Comparison of ENCODE assay signal across 12 cellular contexts in the genomic region with DNA sequence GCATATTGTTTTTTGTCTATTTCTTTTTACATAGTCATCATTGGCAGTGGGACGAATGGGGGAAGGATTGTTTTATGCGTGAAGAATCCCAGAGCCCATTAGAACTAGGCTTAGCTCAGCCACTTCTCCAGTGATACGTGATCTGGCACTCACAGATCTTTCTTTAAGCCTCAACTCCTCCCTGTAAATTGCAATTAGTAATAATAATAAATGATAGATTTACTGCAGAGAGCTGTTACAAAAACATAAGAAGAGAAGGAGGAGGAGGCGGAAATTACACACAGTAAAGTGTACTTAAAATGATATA.
DNase-seq lines count a peak whose midpoint lies in the region; ATAC-seq and TF ChIP-seq lines count a peak whose summit lies in the region.
"Had no signal": no experiment of that assay in that cellular context is flagged by ENCODE, and none has a peak within 500 bp of the region (broad histone marks: within the 10 kb centered on the region; RNA-seq: fewer than 3 reads in every experiment).

No MANE protein-coding gene starts in this region.

- no peak overlapping the region for H3K27ac Mint-ChIP-seq in osteocyte (ENCODE audit: unreplicated experiment)
- H3K27ac Mint-ChIP-seq in activated naive CD4-positive, alpha-beta T cell treated with anti-CD3 and anti-CD28 coated beads for 36 hours, result no peak overlapping the region
- no peak overlapping the region for H3K27ac Mint-ChIP-seq in effector memory CD8-positive, alpha-beta T cell
- H3K27ac Mint-ChIP-seq: activated naive CD4-positive, alpha-beta T cell treated with anti-CD3 and anti-CD28 coated beads, Interleukin-2, amount 50 U/mL, for 72 hours; CD4-positive, CD25-positive, alpha-beta regulatory T cell; H9; T-helper 1 cell treated with Interleukin-12 subunit alpha and Interleukin-12 subunit beta and Interleukin-4 antibody, amounts not matched to agents 30 μg/mL and 1 μg/mL, for 36 hours had no signal

- no peak overlapping the region for H3K4me3 Mint-ChIP-seq in osteocyte (ENCODE audit: unreplicated experiment)
- H3K4me3 Mint-ChIP-seq in activated naive CD4-positive, alpha-beta T cell treated with anti-CD3 and anti-CD28 coated beads for 36 hours, result no peak overlapping the region
- no peak overlapping the region for H3K4me3 Mint-ChIP-seq in effector memory CD8-positive, alpha-beta T cell
- H3K4me3 Mint-ChIP-seq: CD4-positive, CD25-positive, alpha-beta regulatory T cell; H9; T-helper 1 cell treated with Interleukin-12 subunit alpha and Interleukin-12 subunit beta and Interleukin-4 antibody, amounts not matched to agents 30 μg/mL and 1 μg/mL, for 36 hours had no signal

- H3K9me3 Mint-ChIP-seq in osteocyte (ENCODE audit: unreplicated experiment), result no peaks in the 10 kb centered on the region
- no peaks in the 10 kb centered on the region for H3K9me3 Mint-ChIP-seq in activated naive CD4-positive, alpha-beta T cell treated with anti-CD3 and anti-CD28 coated beads for 36 hours
- peaks cover 0 to 2% of the 10 kb centered on the region in 2 donors for H3K9me3 Mint-ChIP-seq in effector memory CD8-positive, alpha-beta T cell
- H3K9me3 Mint-ChIP-seq: H9; T-helper 1 cell treated with Interleukin-12 subunit alpha and Interleukin-12 subunit beta and Interleukin-4 antibody, amounts not matched to agents 30 μg/mL and 1 μg/mL, for 36 hours had no signal

- intact Hi-C loops in activated naive CD4-positive, alpha-beta T cell treated with anti-CD3 and anti-CD28 coated beads for 36 hours (cut with micrococcal nuclease), result loop anchor here (1.0 to 10.0 kb wide), 4 partner anchors 260 to 1456 kb away; no protein-coding TSS in a partner anchor

- TF ChIP-seq CTCF in osteocyte (IDR thresholded peaks at IDR 0.05), result peak; percentile 13

- no peaks in the 10 kb centered on the region for H3K4me1 Mint-ChIP-seq in osteocyte (ENCODE audit: unreplicated experiment)
- H3K4me1 Mint-ChIP-seq in activated naive CD4-positive, alpha-beta T cell treated with anti-CD3 and anti-CD28 coated beads for 36 hours (ENCODE audit: low read depth), result no peaks in the 10 kb centered on the region
- no peaks in the 10 kb centered on the region for H3K4me1 Mint-ChIP-seq in effector memory CD8-positive, alpha-beta T cell (ENCODE audit: low read depth in 2 of 2)
- H3K4me1 Mint-ChIP-seq: CD4-positive, CD25-positive, alpha-beta regulatory T cell had no signal

- CTCF ChIA-PET in activated naive CD4-positive, alpha-beta T cell treated with anti-CD3 and anti-CD28 coated beads for 36 hours (lab: Charles Lee), result interaction anchor here (1.0 to 1.8 kb wide), 6 partner anchors 10 to 1632 kb away, joined by 3 to 10 read pairs (median 4); no protein-coding TSS in a partner anchor

- no peak for DNase-seq in osteocyte (ENCODE audit: extremely low spot score, unreplicated experiment)
- DNase-seq in activated naive CD4-positive, alpha-beta T cell treated with anti-CD3 and anti-CD28 coated beads for 36 hours, result no peak
- no peak for DNase-seq in effector memory CD8-positive, alpha-beta T cell

- no peaks in the 10 kb centered on the region for H3K36me3 Mint-ChIP-seq in osteocyte (ENCODE audit: unreplicated experiment)
- H3K36me3 Mint-ChIP-seq in activated naive CD4-positive, alpha-beta T cell treated with anti-CD3 and anti-CD28 coated beads for 36 hours (ENCODE audit: low read depth), result no peaks in the 10 kb centered on the region
- H3K36me3 Mint-ChIP-seq in effector memory CD8-positive, alpha-beta T cell (ENCODE audit: insufficient read depth), result no peaks in the 10 kb centered on the region
- H3K36me3 Mint-ChIP-seq: activated naive CD4-positive, alpha-beta T cell treated with anti-CD3 and anti-CD28 coated beads, Interleukin-2, amount 50 U/mL, for 72 hours; CD4-positive, CD25-positive, alpha-beta regulatory T cell had no signal

- ATAC-seq in GM18907 (IDR thresholded peaks at IDR 0.05; ENCODE audit: unreplicated experiment) (peak; percentile 17), HG02610 (IDR thresholded peaks at IDR 0.05; ENCODE audit: unreplicated experiment) (peak; percentile 15), HG03565 (IDR thresholded peaks at IDR 0.05; ENCODE audit: unreplicated experiment) (peak; percentile 8), GM18519 (IDR thresholded peaks at IDR 0.05; ENCODE audit: low FRiP score, unreplicated experiment) (no peak)
- ATAC-seq in effector memory CD8-positive, alpha-beta T cell (replicated peaks), result no peak
- ATAC-seq: activated naive CD4-positive, alpha-beta T cell treated with anti-CD3 and anti-CD28 coated beads, Interleukin-2, amount 50 U/mL, for 72 hours; Right ventricle myocardium inferior had no signal

- no peaks in the 10 kb centered on the region for H3K27me3 Mint-ChIP-seq in osteocyte (ENCODE audit: unreplicated experiment)
- no peaks in the 10 kb centered on the region for H3K27me3 Mint-ChIP-seq in activated naive CD4-positive, alpha-beta T cell treated with anti-CD3 and anti-CD28 coated beads for 36 hours (ENCODE audit: low read depth)
- no peaks in the 10 kb centered on the region for H3K27me3 Mint-ChIP-seq in effector memory CD8-positive, alpha-beta T cell
- H3K27me3 Mint-ChIP-seq: CD4-positive, CD25-positive, alpha-beta regulatory T cell had no signal

Comparison
In these comparisons a context has a peak if more than half of its experiments do, and no peak if none do; other contexts are left out.
1. ATAC-seq: peak in GM18907 (single experiment), HG02610 (single experiment) and HG03565 (single experiment); none in GM18519 (single experiment) and effector memory CD8-positive, alpha-beta T cell (single experiment).